Comparison of ENCODE assay signal across 8 cellular contexts in genomic region chr9:125701351-125701750, GRCh38. TPM values are rescaled to one million over a fixed set of nuclear protein-coding genes. Genes with fewer than 3 reads are reported as not detected.
A peak's percentile ranks its signal among the peaks of the same experiment; 100 is the strongest.
DNase-seq lines count a peak whose midpoint lies in the region; TF ChIP-seq lines count a peak whose summit lies in the region.
"Had no signal": no experiment of that assay in that cellular context is flagged by ENCODE, and none has a peak within 500 bp of the region (broad histone marks: within the 10 kb centered on the region; RNA-seq: fewer than 3 reads in every experiment).

No MANE protein-coding gene starts in this region.

- no peaks in the 10 kb centered on the region for H3K27me3 Mint-ChIP-seq in activated naive CD8-positive, alpha-beta T cell treated with anti-CD3 and anti-CD28 coated beads for 36 hours
- H3K27me3 Mint-ChIP-seq in glutamatergic neuron (ENCODE audit: unreplicated experiment): no peaks in the 10 kb centered on the region

- DNase-seq in H7: peak; percentile 54
- no peak for DNase-seq in activated naive CD8-positive, alpha-beta T cell treated with anti-CD3 and anti-CD28 coated beads for 36 hours
- DNase-seq in kidney tubule cell (ENCODE audit: low spot score): peak; percentile 88
- DNase-seq in ecto neural progenitor cell (ENCODE audit: low spot score): no peak
- DNase-seq in glutamatergic neuron: no peak
- DNase-seq in central memory CD4-positive, alpha-beta T cell: no peak
- DNase-seq: activated CD4-positive, CD25-positive, alpha-beta regulatory T cell treated with anti-CD3 and anti-CD28 coated beads, Interleukin-2, amount 50 U/mL, for 72 hours had no signal

- H3K36me3 Mint-ChIP-seq in activated naive CD8-positive, alpha-beta T cell treated with anti-CD3 and anti-CD28 coated beads for 36 hours: peaks cover 20% of the 10 kb centered on the region
- no peaks in the 10 kb centered on the region for H3K36me3 Mint-ChIP-seq in glutamatergic neuron (ENCODE audit: unreplicated experiment)

- no peaks in the 10 kb centered on the region for H3K27me3 ChIP-seq in H7 (ENCODE audit: control insufficient read depth, insufficient read depth, low read length)

- no peaks in the 10 kb centered on the region; the same call in 1 of the 2 replicates for H3K36me3 ChIP-seq in H7 (replicated peaks; ENCODE audit: control insufficient read depth, insufficient read depth, low read length)

- TF ChIP-seq CTCF in glutamatergic neuron (IDR thresholded peaks at IDR 0.05; ENCODE audit: partially characterized antibody, unreplicated experiment): no peak

- peaks cover 72% of the 10 kb centered on the region for H3K4me1 Mint-ChIP-seq in activated naive CD8-positive, alpha-beta T cell treated with anti-CD3 and anti-CD28 coated beads for 36 hours
- peaks cover 14% of the 10 kb centered on the region for H3K4me1 Mint-ChIP-seq in glutamatergic neuron (ENCODE audit: low read depth, unreplicated experiment)

- H3K4me3 ChIP-seq in GM08714 (ENCODE audit: low read length): peak overlapping the region; percentile 60
- H3K4me3 ChIP-seq in H7 (ENCODE audit: insufficient read depth, low read depth, low read length): no peak overlapping the region

- H3K9me3 Mint-ChIP-seq in activated naive CD8-positive, alpha-beta T cell treated with anti-CD3 and anti-CD28 coated beads for 36 hours: no peaks in the 10 kb centered on the region
- H3K9me3 Mint-ChIP-seq in glutamatergic neuron (ENCODE audit: unreplicated experiment): no peaks in the 10 kb centered on the region

- no peak overlapping the region for H3K4me3 Mint-ChIP-seq in activated naive CD8-positive, alpha-beta T cell treated with anti-CD3 and anti-CD28 coated beads for 36 hours
- H3K4me3 Mint-ChIP-seq in glutamatergic neuron (ENCODE audit: unreplicated experiment): no peak overlapping the region

- peak overlapping the region; percentile 54 for H3K27ac Mint-ChIP-seq in activated naive CD8-positive, alpha-beta T cell treated with anti-CD3 and anti-CD28 coated beads for 36 hours
- H3K27ac Mint-ChIP-seq in glutamatergic neuron (ENCODE audit: unreplicated experiment): no peak overlapping the region

RNA-seq across cellular contexts. Expression of gene MAPKAP1, which starts 5.7 kb away (rescaled TPM):
- 114 and 137 TPM in 2 replicates for total RNA-seq in H7 (2014; rRNA removed; shearing (Covaris generic))
- total RNA-seq in activated naive CD8-positive, alpha-beta T cell treated with anti-CD3 and anti-CD28 coated beads for 36 hours: 10 to 100 TPM; 91.8 to 92.2 TPM
- total RNA-seq in glutamatergic neuron (ENCODE audit: unreplicated experiment): 59.6 TPM

RNA-seq across cellular contexts. Expression of gene PBX3, which starts 45.8 kb away (rescaled TPM):
- total RNA-seq in H7 (2014; rRNA removed; shearing (Covaris generic)): 46.9 and 69.8 TPM in 2 replicates
- 10 to 100 TPM; 14.6 to 14.9 TPM for total RNA-seq in activated naive CD8-positive, alpha-beta T cell treated with anti-CD3 and anti-CD28 coated beads for 36 hours
- total RNA-seq in glutamatergic neuron (ENCODE audit: unreplicated experiment): 51.2 TPM

Comparison
In these comparisons a context has a peak if more than half of its experiments do, and no peak if none do; other contexts are left out.
1. DNase-seq: peak in H7 (single experiment) and kidney tubule cell (single experiment); none in activated naive CD8-positive, alpha-beta T cell treated with anti-CD3 and anti-CD28 coated beads for 36 hours (single experiment), ecto neural progenitor cell (single experiment), glutamatergic neuron (single experiment) and central memory CD4-positive, alpha-beta T cell (single experiment).